Comparison of ENCODE assay signal across 26 cellular contexts in genomic region chr14:34770901-34771300, GRCh38.
"Had no signal": no experiment of that assay in that cellular context is flagged by ENCODE, and none has a peak within 500 bp of the region (broad histone marks: within the 10 kb centered on the region; RNA-seq: fewer than 3 reads in every experiment).

No MANE protein-coding gene starts in this region.

- H3K9me3 ChIP-seq: neutrophil, ovary, prostate gland, thoracic aorta, vagina had no signal

- ATAC-seq: foreskin keratinocyte, left cardiac atrium had no signal

- H3K36me3 ChIP-seq: ovary, prostate gland had no signal

- H3K4me1 Mint-ChIP-seq: memory B cell had no signal

- FAIRE-seq: endometrium, islet of Langerhans had no signal

- H3K27ac ChIP-seq: cardiac muscle cell, foreskin keratinocyte, neutrophil, ovary, prostate gland, thoracic aorta, vagina, WERI-Rb-1 had no signal

- H3K27me3 Mint-ChIP-seq: activated naive CD8-positive, alpha-beta T cell; dendritic cell treated with granulocyte-macrophage colony-stimulating factor and Interleukin-4, amounts not matched to agents 40 ng/mL and 50 ng/mL, for 4 days; memory B cell; type B pancreatic cell had no signal

- H3K4me3 Mint-ChIP-seq: activated naive CD8-positive, alpha-beta T cell; dendritic cell treated with granulocyte-macrophage colony-stimulating factor and Interleukin-4, amounts not matched to agents 40 ng/mL and 50 ng/mL, for 4 days; memory B cell; nephron; T-helper 2 cell treated with Interferon-gamma antibody and Interleukin-4, amounts not matched to agents 5 μg/mL and 100 μg/mL, for 36 hours; type B pancreatic cell had no signal

- H3K27me3 ChIP-seq: cardiac muscle cell, foreskin keratinocyte, neutrophil, ovary, vagina had no signal

- H3K9me3 Mint-ChIP-seq: activated T-helper 2 cell treated with anti-CD3 and anti-CD28 coated beads, Interferon-gamma antibody, Interleukin-2, Interleukin-4, amounts not matched to agents 10 μg/mL and 5 μg/mL and 100 μg/mL, durations not matched to agents 14 hours and 24 hours and 36 hours; dendritic cell treated with granulocyte-macrophage colony-stimulating factor and Interleukin-4, amounts not matched to agents 40 ng/mL and 50 ng/mL, for 4 days; memory B cell; nephron; T-helper 2 cell treated with Interferon-gamma antibody and Interleukin-4, amounts not matched to agents 5 μg/mL and 100 μg/mL, for 36 hours; type B pancreatic cell had no signal

- DNase-seq: activated CD4-positive, alpha-beta T cell treated with anti-CD3 and anti-CD28 coated beads, Interleukin-2, amount 50 U/mL, for 1 hour; activated CD4-positive, CD25-positive, alpha-beta regulatory T cell treated with anti-CD3 and anti-CD28 coated beads, Interleukin-2, amount 50 U/mL, for 72 hours; activated naive CD4-positive, alpha-beta T cell; activated T-cell treated with anti-CD3 and anti-CD28 coated beads, Interleukin-2, amount 50 U/mL, for 1 hour; effector CD4-positive, alpha-beta T cell; foreskin keratinocyte; hypothalamus; left cardiac atrium; ovary; stimulated activated CD4-positive, alpha-beta T cell treated with anti-CD3 and anti-CD28 coated beads, Interleukin-4, amount 100 ng/mL, for 24 hours; stimulated activated naive CD4-positive, alpha-beta T cell treated with Interleukin-2 at 50 U/mL for 16 hours; WERI-Rb-1 had no signal

- H3K4me3 ChIP-seq: cardiac muscle cell, ovary, prostate gland, thoracic aorta, vagina had no signal

- H3K27ac Mint-ChIP-seq: activated naive CD8-positive, alpha-beta T cell; activated T-helper 2 cell treated with anti-CD3 and anti-CD28 coated beads, Interferon-gamma antibody, Interleukin-2, Interleukin-4, amounts not matched to agents 10 μg/mL and 5 μg/mL and 100 μg/mL, durations not matched to agents 14 hours and 24 hours and 36 hours; nephron; T-helper 2 cell treated with Interferon-gamma antibody and Interleukin-4, amounts not matched to agents 5 μg/mL and 100 μg/mL, for 36 hours; type B pancreatic cell had no signal

- H3K4me1 ChIP-seq: foreskin keratinocyte, prostate gland, vagina had no signal
